Comparison of ENCODE assay signal across 31 cellular contexts in the genomic region with DNA sequence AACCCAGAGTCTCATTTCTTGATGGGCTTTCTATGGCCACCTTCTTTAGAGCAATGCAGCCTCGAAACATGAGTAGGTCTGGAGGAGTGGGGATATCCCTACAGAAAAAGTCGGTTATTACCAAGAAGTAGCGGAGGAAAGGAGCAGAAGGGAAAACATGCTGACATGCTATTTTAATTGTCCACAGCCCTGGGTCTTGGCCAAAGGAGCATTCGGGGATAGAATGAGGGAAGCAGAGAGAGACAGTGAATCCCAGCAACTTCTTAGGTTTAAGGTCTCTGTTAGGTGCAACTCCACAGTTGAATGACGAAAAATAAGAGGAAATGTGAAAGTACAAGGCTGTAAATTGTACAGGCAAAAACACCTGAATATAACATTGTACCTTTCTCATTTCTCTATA.
"Had no signal": no experiment of that assay in that cellular context is flagged by ENCODE, and none has a peak within 500 bp of the region (broad histone marks: within the 10 kb centered on the region; RNA-seq: fewer than 3 reads in every experiment).

No MANE protein-coding gene starts in this region.

- H3K9me3 Mint-ChIP-seq: nephron progenitor cell, neural crest cell, type B pancreatic cell had no signal

- H3K36me3 ChIP-seq: ovary, spleen, suprapubic skin, tibial artery, transverse colon, vagina had no signal

- H3K27me3 ChIP-seq: ovary, spleen, suprapubic skin, testis, tibial artery, transverse colon, vagina had no signal

- H3K36me3 Mint-ChIP-seq: naive thymus-derived CD8-positive, alpha-beta T cell; natural killer cell treated with Interleukin-12 subunit alpha and Interleukin-12 subunit beta and Interleukin-15 and Interleukin-18, amount 100 ng/mL, for 72 hours; stimulated activated memory B cell treated with anti-CD40 and anti-IgM and Interleukin-4, amounts not matched to agents 10 μg/mL and 1 μg/mL and 100 μg/mL, for 72 hours; type B pancreatic cell had no signal

- DNase-seq: naive thymus-derived CD8-positive, alpha-beta T cell; nephron progenitor cell; occipital lobe; ovary; posterior cingulate gyrus; psoas muscle; right cardiac atrium; spleen; stimulated activated CD4-positive, alpha-beta T cell treated with anti-CD3 and anti-CD28 coated beads, Interleukin-12 subunit alpha, Interleukin-12 subunit beta, amount 100 ng/mL, for 4 hours; stimulated activated CD4-positive, alpha-beta T cell treated with anti-CD3 and anti-CD28 coated beads, Interleukin-1b, Interleukin-23, amount 100 ng/mL, for 48 hours; stimulated activated CD4-positive, alpha-beta T cell treated with anti-CD3 and anti-CD28 coated beads, Interleukin-4, amount 100 ng/mL, for 1 hour; stimulated activated CD4-positive, alpha-beta T cell treated with anti-CD3 and anti-CD28 coated beads, Interleukin-4, amount 100 ng/mL, for 4 hours; stimulated activated CD8-positive, alpha-beta memory T cell treated with anti-CD3 and anti-CD28 coated beads, Interleukin-4, amount 100 ng/mL, for 48 hours; stimulated activated naive CD4-positive, alpha-beta T cell; stimulated activated naive CD8-positive, alpha-beta T cell treated with anti-CD3 and anti-CD28 coated beads, Interleukin-15, amount 100 ng/mL, for 72 hours; stimulated activated naive CD8-positive, alpha-beta T cell treated with anti-CD3 and anti-CD28 coated beads, Interleukin-15, Interleukin-2, amounts not matched to agents 100 U/mL and 50 U/mL, for 24 hours; testis; tibial artery; transverse colon had no signal

- H3K9me3 ChIP-seq: ovary, spleen, suprapubic skin, testis, tibial artery, transverse colon, vagina had no signal

- FAIRE-seq: urothelium cell line had no signal

- H3K27me3 Mint-ChIP-seq: naive thymus-derived CD8-positive, alpha-beta T cell; natural killer cell treated with Interleukin-12 subunit alpha and Interleukin-12 subunit beta and Interleukin-15 and Interleukin-18, amount 100 ng/mL, for 72 hours; progenitor cell of endocrine pancreas; stimulated activated memory B cell treated with anti-CD40 and anti-IgM and Interleukin-4, amounts not matched to agents 10 μg/mL and 1 μg/mL and 100 μg/mL, for 72 hours; stimulated activated naive CD8-positive, alpha-beta T cell treated with anti-CD3 and anti-CD28 coated beads, Interleukin-15, amount 100 ng/mL, for 72 hours; type B pancreatic cell had no signal

- H3K27ac Mint-ChIP-seq: natural killer cell treated with Interleukin-12 subunit alpha and Interleukin-12 subunit beta and Interleukin-15 and Interleukin-18, amount 100 ng/mL, for 72 hours; nephron progenitor cell; progenitor cell of endocrine pancreas; stimulated activated memory B cell treated with anti-CD40 and anti-IgM and Interleukin-4, amounts not matched to agents 10 μg/mL and 1 μg/mL and 100 μg/mL, for 72 hours; stimulated activated naive CD8-positive, alpha-beta T cell treated with anti-CD3 and anti-CD28 coated beads, Interleukin-15, amount 100 ng/mL, for 72 hours; type B pancreatic cell had no signal

- H3K4me2 ChIP-seq: smooth muscle cell had no signal

- H3K79me2 ChIP-seq: parathyroid adenoma had no signal

- H3K4me3 Mint-ChIP-seq: naive thymus-derived CD8-positive, alpha-beta T cell; natural killer cell treated with Interleukin-12 subunit alpha and Interleukin-12 subunit beta and Interleukin-15 and Interleukin-18, amount 100 ng/mL, for 72 hours; nephron progenitor cell; neural crest cell; stimulated activated memory B cell treated with anti-CD40 and anti-IgM and Interleukin-4, amounts not matched to agents 10 μg/mL and 1 μg/mL and 100 μg/mL, for 72 hours; stimulated activated naive CD8-positive, alpha-beta T cell treated with anti-CD3 and anti-CD28 coated beads, Interleukin-15, amount 100 ng/mL, for 72 hours; type B pancreatic cell had no signal

- H3K9ac ChIP-seq: parathyroid adenoma had no signal

- H2AFZ ChIP-seq: parathyroid adenoma had no signal

- H3K4me1 ChIP-seq: parathyroid adenoma, psoas muscle, spleen, suprapubic skin, testis, tibial artery, transverse colon, vagina had no signal

- ATAC-seq: naive thymus-derived CD8-positive, alpha-beta T cell; natural killer cell treated with Interleukin-12 subunit alpha and Interleukin-12 subunit beta and Interleukin-15 and Interleukin-18, amount 100 ng/mL, for 72 hours; psoas muscle; right cardiac atrium; sciatic nerve; stimulated activated memory B cell treated with anti-CD40 and anti-IgM and Interleukin-4, amounts not matched to agents 10 μg/mL and 1 μg/mL and 100 μg/mL, for 72 hours; stimulated activated naive CD8-positive, alpha-beta T cell treated with anti-CD3 and anti-CD28 coated beads, Interleukin-15, amount 100 ng/mL, for 72 hours; stimulated activated naive CD8-positive, alpha-beta T cell treated with anti-CD3 and anti-CD28 coated beads, Interleukin-15, Interleukin-2, amounts not matched to agents 100 U/mL and 50 U/mL, for 24 hours had no signal

- H3K4me3 ChIP-seq: ovary, psoas muscle, skin epidermis, smooth muscle cell, spleen, suprapubic skin, testis, tibial artery, transverse colon, vagina had no signal

- H3K27ac ChIP-seq: ovary, parathyroid adenoma, psoas muscle, skin epidermis, spleen, suprapubic skin, testis, tibial artery, transverse colon, vagina had no signal

- H3K4me1 Mint-ChIP-seq: naive thymus-derived CD8-positive, alpha-beta T cell; nephron progenitor cell; neural crest cell; stimulated activated memory B cell treated with anti-CD40 and anti-IgM and Interleukin-4, amounts not matched to agents 10 μg/mL and 1 μg/mL and 100 μg/mL, for 72 hours; stimulated activated naive CD8-positive, alpha-beta T cell treated with anti-CD3 and anti-CD28 coated beads, Interleukin-15, amount 100 ng/mL, for 72 hours had no signal
